1 cellular context compared by ENCODE assay signal in genomic region chr14:50871914-50872732, GRCh38.
TF ChIP-seq lines count a peak whose summit lies in the region.

TSS of gene ABHD12B (plus strand) at chr14:50872053. CDS start at chr14:50872175, 122 bp downstream.

TF ChIP-seq in GM23338, 12 proteins besides CTCF, POLR2A, EP300 and RAD21 (continued from another document):
- no peak for TF ChIP-seq ZNF462 (CRISPR knock-in tag; IDR thresholded peaks at IDR 0.05)
